ENCODE assay signal across 8 cellular contexts in genomic region chr10:69360485-69361302, GRCh38. TPM values are rescaled to one million over a fixed set of nuclear protein-coding genes. Genes with fewer than 3 reads are reported as not detected.
A peak's percentile ranks its signal among the peaks of the same experiment; 100 is the strongest.
DNase-seq lines count a peak whose midpoint lies in the region; ATAC-seq and TF ChIP-seq lines count a peak whose summit lies in the region.

No MANE protein-coding gene starts in this region.

- H3K9me3 ChIP-seq in HUES6 (ENCODE audit: control insufficient read depth, insufficient read depth, low read depth, low read length) (no peaks in the 10 kb centered on the region), lung (ENCODE audit: control insufficient read depth in 2 of 2, insufficient read depth in 1 of 2, low read length in 1 of 2) (no peaks in the 10 kb centered on the region)

- peak; percentile 66 for ATAC-seq in lung (ENCODE audit: insufficient read depth, low FRiP score)
- no peak for ATAC-seq in HG03432 (IDR thresholded peaks at IDR 0.05; ENCODE audit: unreplicated experiment)
- ATAC-seq in GM18505 (IDR thresholded peaks at IDR 0.05; ENCODE audit: unreplicated experiment): no peak

- H3K4me1 ChIP-seq in HUES6 (ENCODE audit: control insufficient read depth, insufficient read depth, low read length) (peaks cover 24% of the 10 kb centered on the region), lung (ENCODE audit: control insufficient read depth in 2 of 2, insufficient read depth in 2 of 2, low read length in 2 of 2) (peaks cover 28 to 32% of the 10 kb centered on the region in 2 donors)

- TF ChIP-seq POLR2A in GM18505 (IDR thresholded peaks at IDR 0.05; ENCODE audit: borderline replicate concordance, extremely low read depth, insufficient read depth, insufficient read length): no peak

- DNase-seq in cerebellar cortex (ENCODE audit: low spot score): peak; percentile 92
- peak; percentile 89 for DNase-seq in lung (ENCODE audit: low spot score)
- no peak for DNase-seq in COLO668 (lab: John Stamatoyannopoulos, UW; ENCODE audit: unreplicated experiment)
- no peak for DNase-seq in NCI-H526 treated with DMSO at 0.1 percent for 48 hours (lab: John Stamatoyannopoulos, UW)

- H3K9ac ChIP-seq in HUES6 (ENCODE audit: low read length): no peak overlapping the region

- H3K27ac ChIP-seq in 22Rv1: peak overlapping the region; percentile 99
- peak overlapping the region; percentile 35; the same call in 1 of the 2 replicates for H3K27ac ChIP-seq in HUES6 (ENCODE audit: low read depth, low read length)
- peak overlapping the region; percentile 24 to 91 for H3K27ac ChIP-seq in lung (ENCODE audit: low read depth in 1 of 2, low read length in 1 of 2)

- H3K4me3 ChIP-seq in HUES6 (ENCODE audit: low read depth, low read length) (no peak overlapping the region), lung (no peak overlapping the region)

- no peak for TF ChIP-seq CTCF in 22Rv1 (IDR thresholded peaks at IDR 0.05)
- no peak for TF ChIP-seq CTCF in lung (IDR thresholded peaks at IDR 0.05; ENCODE audit: control extremely low read depth, extremely low read depth)

- H3K36me3 ChIP-seq in HUES6 (ENCODE audit: control insufficient read depth, insufficient read depth, low read length) (peaks cover 56% of the 10 kb centered on the region), lung (ENCODE audit: control insufficient read depth in 2 of 2, insufficient read depth in 2 of 2, low read length in 2 of 2) (peaks cover 2 to 12% of the 10 kb centered on the region in 2 donors)

- no peaks in the 10 kb centered on the region for H3K27me3 ChIP-seq in HUES6 (ENCODE audit: control insufficient read depth, insufficient read depth, low read length)
- H3K27me3 ChIP-seq in lung (ENCODE audit: control insufficient read depth, insufficient read depth): no peaks in the 10 kb centered on the region

- 42 to 63% methylated on average over 8 of the region's 8 CpGs for WGBS in lung, 2 donors

RNA-seq across cellular contexts. Expression of gene TACR2, which starts 56.0 kb away (rescaled TPM):
- under 1 TPM; 0.28 to 0.83 TPM for total RNA-seq in lung
- polyA plus RNA-seq in lung: under 1 TPM; 0.42 to 0.57 TPM

Comparison
In these comparisons a context has a peak if more than half of its experiments do, and no peak if none do; other contexts are left out.
1. H3K27ac ChIP-seq: peak in every context shown above with its lines; median percentile 99 in 22Rv1; 58 in lung; 35 in HUES6.
2. DNase-seq: peak in cerebellar cortex (single experiment) and lung (single experiment); none in COLO668 (single experiment) and NCI-H526 treated with DMSO at 0.1 percent for 48 hours (single experiment).